Comparison of ENCODE assay signal across 11 cellular contexts in genomic region chr1:109393602-109394233, GRCh38. TPM values are rescaled to one million over a fixed set of nuclear protein-coding genes. Genes with fewer than 3 reads are reported as not detected.
DNase-seq lines count a peak whose midpoint lies in the region; ATAC-seq and TF ChIP-seq lines count a peak whose summit lies in the region.
"Had no signal": no experiment of that assay in that cellular context is flagged by ENCODE, and none has a peak within 500 bp of the region (broad histone marks: within the 10 kb centered on the region; RNA-seq: fewer than 3 reads in every experiment).

No MANE protein-coding gene starts in this region.

- H3K27me3 ChIP-seq in PC-3 (ENCODE audit: low read length) (no peaks in the 10 kb centered on the region), dorsolateral prefrontal cortex (no peaks in the 10 kb centered on the region), tibial artery (no peaks in the 10 kb centered on the region)

- H3K4me1 ChIP-seq in PC-3 (ENCODE audit: insufficient read depth, low read length): peaks cover 45% of the 10 kb centered on the region
- peaks cover 3 to 76% (median 37%) of the 10 kb centered on the region in 4 donors for H3K4me1 ChIP-seq in tibial artery

- POLR2A ChIA-PET in PC-3 (lab: Charles Lee; ENCODE audit: unreplicated experiment): interaction anchor here (0.6 kb wide), 1 partner anchor 225 kb away, joined by 4 read pairs; the partner anchor contains the start of gene GNAT2

- H3K4me1 Mint-ChIP-seq in neural crest cell: peaks cover 81% of the 10 kb centered on the region

- H3K36me3 Mint-ChIP-seq in neural crest cell (ENCODE audit: low read depth): no peaks in the 10 kb centered on the region

- peak overlapping the region; percentile 54 for H3K4me3 Mint-ChIP-seq in neural crest cell
- H3K4me3 Mint-ChIP-seq: activated B cell treated with CpG ODN at 0.5 μM for 24 hours; activated T-cell treated with anti-CD3 and anti-CD28 coated beads, Interleukin-2, amount 50 U/mL, for 4 hours had no signal

- H3K27ac ChIP-seq in PC-3 (ENCODE audit: low read length): no peak overlapping the region
- H3K27ac ChIP-seq in dorsolateral prefrontal cortex: peak overlapping the region; percentile 86 to 100 (median 96)
- peak overlapping the region; percentile 82 to 87 for H3K27ac ChIP-seq in tibial artery

- ATAC-seq in PC-3: no peak
- ATAC-seq in HG02970 (IDR thresholded peaks at IDR 0.05; ENCODE audit: low FRiP score, unreplicated experiment): no peak
- ATAC-seq: activated T-cell treated with anti-CD3 and anti-CD28 coated beads, Interleukin-2, amount 50 U/mL, for 4 hours had no signal

- peak overlapping the region; percentile 63 for H3K4me2 ChIP-seq in PC-3 (ENCODE audit: low read length)

- H3K36me3 ChIP-seq in PC-3 (ENCODE audit: low read depth, low read length): no peaks in the 10 kb centered on the region
- no peaks in the 10 kb centered on the region for H3K36me3 ChIP-seq in tibial artery

- H3F3A ChIP-seq in PC-3 (ENCODE audit: low read length, unreplicated experiment): no peaks in the 10 kb centered on the region

- H3K27me3 Mint-ChIP-seq in neural crest cell (ENCODE audit: low read depth): peaks cover 4% of the 10 kb centered on the region

- TF ChIP-seq CTCF in PC-3 (conservative IDR thresholded peaks at IDR 0.05; ENCODE audit: low read depth, low read length): no peak
- TF ChIP-seq CTCF in dorsolateral prefrontal cortex (IDR thresholded peaks at IDR 0.05 in 54 of 56, conservative IDR thresholded peaks at IDR 0.05 in 2 of 56; ENCODE audit: low read depth in 1 of 56, partially characterized antibody in 56 of 56): no peak
- TF ChIP-seq CTCF in neural crest cell (conservative IDR thresholded peaks at IDR 0.05): no peak
- TF ChIP-seq CTCF in tibial artery (IDR thresholded peaks at IDR 0.05): no peak

- peak overlapping the region; percentile 74; the same call in 1 of the 2 replicates for H2AFZ ChIP-seq in PC-3 (ENCODE audit: low read length)

- CTCF ChIA-PET in PC-3 (lab: Charles Lee): no interaction called here

- H3K4me3 ChIP-seq in PC-3 (ENCODE audit: low read length): no peak overlapping the region
- H3K4me3 ChIP-seq in dorsolateral prefrontal cortex: peak overlapping the region; percentile 7 to 93 (median 75)
- H3K4me3 ChIP-seq in tibial artery: peak overlapping the region; percentile 66 to 69

- H3K79me2 ChIP-seq in PC-3 (ENCODE audit: low read length): peaks cover 57% of the 10 kb centered on the region

- H3K9me3 ChIP-seq in PC-3 (ENCODE audit: low read length) (no peaks in the 10 kb centered on the region), tibial artery (no peaks in the 10 kb centered on the region)

- no peak overlapping the region for H3K9ac ChIP-seq in PC-3 (ENCODE audit: low read length)

- H3K27ac Mint-ChIP-seq in neural crest cell (ENCODE audit: unreplicated experiment): no peak overlapping the region
- H3K27ac Mint-ChIP-seq: activated B cell treated with CpG ODN at 0.5 μM for 24 hours had no signal

- DNase-seq in PC-3: no peak
- no peak for DNase-seq in dorsolateral prefrontal cortex
- no peak for DNase-seq in neural crest cell (ENCODE audit: low read depth, low spot score)
- no peak for DNase-seq in tibial artery
- no peak for DNase-seq in HUDEP-2 (lab: John Stamatoyannopoulos, UW; ENCODE audit: unreplicated experiment in 76 of 76)
- DNase-seq in NCI-H69 (lab: John Stamatoyannopoulos, UW): no peak
- no peak for DNase-seq in activated CD8-positive, alpha-beta memory T cell treated with anti-CD3 and anti-CD28 coated beads, Interleukin-2, amount 50 U/mL, for 4 hours
- DNase-seq: activated B cell treated with CpG ODN at 0.5 μM for 24 hours; activated T-cell treated with anti-CD3 and anti-CD28 coated beads, Interleukin-2, amount 50 U/mL, for 4 hours; NCI-H226 had no signal

- H3K9me2 ChIP-seq in PC-3 (replicated peaks; ENCODE audit: low read length): no peaks in the 10 kb centered on the region

- no TSS peak for BruUV-seq in PC-3 (replicated peaks; lab: Mats Ljungman, UMichigan)

- H4K20me1 ChIP-seq in PC-3 (ENCODE audit: low read length): no peaks in the 10 kb centered on the region

- H3K9me3 Mint-ChIP-seq in neural crest cell: no peaks in the 10 kb centered on the region
- H3K9me3 Mint-ChIP-seq: activated B cell treated with CpG ODN at 0.5 μM for 24 hours; activated T-cell treated with anti-CD3 and anti-CD28 coated beads, Interleukin-2, amount 50 U/mL, for 4 hours had no signal

- intact Hi-C loops in PC-3 (cut with micrococcal nuclease) (loop anchor here (5.0 kb wide), 1 partner anchor 41 kb away; no protein-coding TSS in a partner anchor), dorsolateral prefrontal cortex (cut with DNase I) (loop anchor here (2.0 to 10.0 kb wide), 4 partner anchors 81 to 289 kb away; partner anchors contain the start of gene SARS1 (in 1 of the 2)), tibial artery (cut with DNase I; ENCODE audit: low total_unique reads) (no loop called here)

RNA-seq across cellular contexts. Expression of gene SORT1, which starts 4.0 kb away (rescaled TPM):
- total RNA-seq in PC-3 (2014; rRNA removed) (9.2 and 14.3 TPM in 2 replicates), dorsolateral prefrontal cortex (100 to 1,000 TPM; 214 to 579 (median 329) TPM), neural crest cell (60.8 and 61.6 TPM in 2 replicates)

RNA-seq across cellular contexts. Expression of gene PSMA5, which starts 32.5 kb away (rescaled TPM):
- total RNA-seq in PC-3 (2014; rRNA removed) (84.1 and 86.9 TPM in 2 replicates), dorsolateral prefrontal cortex (10 to 100 TPM; 25.5 to 74.2 (median 56.7) TPM), neural crest cell (99.8 and 109 TPM in 2 replicates)
